Comparison of ENCODE assay signal across 8 cellular contexts in the genomic region with DNA sequence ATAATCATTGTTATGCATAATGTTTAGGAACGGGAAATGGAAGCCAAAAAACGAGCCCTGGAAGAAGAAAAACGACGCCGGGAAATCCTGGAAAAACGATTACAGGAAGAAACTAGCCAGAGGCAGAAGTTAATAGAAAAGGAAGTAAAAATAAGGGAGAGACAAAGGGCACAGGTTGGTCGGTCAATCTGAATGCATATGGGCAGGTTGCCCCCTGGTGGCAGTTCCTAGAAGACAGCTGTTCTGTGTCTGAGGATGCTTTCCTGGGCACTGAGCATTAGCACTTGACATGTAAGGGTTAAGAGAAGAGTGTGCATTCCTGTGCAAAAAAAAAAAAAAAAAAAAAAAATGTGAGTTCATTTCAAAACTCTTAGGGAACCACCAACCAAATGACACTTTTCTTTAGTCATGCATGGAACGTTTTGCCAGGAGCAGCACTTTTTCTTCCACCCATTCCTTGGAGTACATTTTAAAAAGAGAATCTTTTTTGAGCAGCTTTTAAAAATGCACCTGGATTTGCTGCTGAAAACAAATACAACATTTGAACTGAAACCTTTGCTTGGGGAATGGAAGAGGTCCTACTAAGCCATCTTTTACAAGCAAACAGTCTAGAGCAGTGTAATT. TPM values are rescaled to one million over a fixed set of nuclear protein-coding genes. Genes with fewer than 3 reads are reported as not detected.
A peak's percentile ranks its signal among the peaks of the same experiment; 100 is the strongest.
DNase-seq lines count a peak whose midpoint lies in the region; ATAC-seq lines count a peak whose summit lies in the region.

No MANE protein-coding gene starts in this region.

- ATAC-seq in GM18498 (IDR thresholded peaks at IDR 0.05; ENCODE audit: unreplicated experiment) (peak; percentile 90), HG02884 (IDR thresholded peaks at IDR 0.05; ENCODE audit: unreplicated experiment) (peak; percentile 98), T-cell (replicated peaks in 1 of 4) (peak; percentile 75 to 85 (median 82)), right cardiac atrium (peak; percentile 90 to 92), sciatic nerve (peak; percentile 90)

- no peak overlapping the region for H3K27ac ChIP-seq in right cardiac atrium (ENCODE audit: low read length)

- H3K9me3 ChIP-seq in right cardiac atrium (ENCODE audit: control insufficient read depth, low read length), result no peaks in the 10 kb centered on the region

- no peaks in the 10 kb centered on the region for H3K9me3 Mint-ChIP-seq in T-cell

- WGBS in right cardiac atrium, result 10% methylated on average over 8 of the region's 8 CpGs

- H3K4me1 Mint-ChIP-seq in T-cell, result peaks cover 3 to 11% (median 10%) of the 10 kb centered on the region in 3 donors

- CTCF ChIA-PET in T-cell (lab: Charles Lee), result interaction anchor here (0.5 to 7.3 kb wide), 34 partner anchors 9 to 1938 kb away, joined by 3 to 149 read pairs (median 3); a partner anchor contains a TSS

- intact Hi-C loops in right cardiac atrium (cut with DNase I) (loop anchor here (2.0 to 10.0 kb wide), 4 partner anchors 103 to 251 kb away; no protein-coding TSS in a partner anchor), sciatic nerve (cut with DNase I) (loop anchor here (2.0 to 10.0 kb wide), 2 partner anchors 103 to 251 kb away; no protein-coding TSS in a partner anchor)

- peak; percentile 90 for DNase-seq in NCI-H146 treated with DMSO at 0.1 percent for 48 hours (lab: John Stamatoyannopoulos, UW; ENCODE audit: unreplicated experiment)
- peak; percentile 38 to 81 (median 68) for DNase-seq in T-cell
- DNase-seq in amniotic stem cell (lab: John Stamatoyannopoulos, UW), result peak; percentile 53
- DNase-seq in right cardiac atrium, result peak; percentile 79 to 91 (median 83)
- DNase-seq in sciatic nerve (ENCODE audit: low spot score), result peak; percentile 93
- DNase-seq in cortex of kidney (lab: John Stamatoyannopoulos, UW), result no peak

- no peak overlapping the region for H3K27ac Mint-ChIP-seq in T-cell

- H3K36me3 Mint-ChIP-seq in T-cell, result no peaks in the 10 kb centered on the region

- POLR2A ChIA-PET in T-cell (lab: Charles Lee), result interaction anchor here (0.6 to 0.9 kb wide), 2 partner anchors 250 to 272 kb away, joined by 3 read pairs; no protein-coding TSS in a partner anchor

- H3K27me3 ChIP-seq in right cardiac atrium (ENCODE audit: control insufficient read depth, insufficient read depth), result no peaks in the 10 kb centered on the region

- H3K4me3 Mint-ChIP-seq in T-cell, result no peak overlapping the region

- peaks cover 2% of the 10 kb centered on the region for H3K4me1 ChIP-seq in right cardiac atrium (ENCODE audit: control insufficient read depth, insufficient read depth, low read length)

- no peak overlapping the region for H3K4me3 ChIP-seq in right cardiac atrium (ENCODE audit: low read length)

- no peaks in the 10 kb centered on the region for H3K27me3 Mint-ChIP-seq in T-cell

RNA-seq across cellular contexts. Expression of a gene that starts 11.1 kb away (rescaled TPM):
- total RNA-seq in T-cell (10 to 100 TPM; 18.3 to 31.8 (median 28.1) TPM), right cardiac atrium (10 to 100 TPM; 26.3 to 39.0 (median 31.1) TPM), sciatic nerve (27.3 TPM)
- polyA plus RNA-seq in right cardiac atrium, result 23.5 TPM

RNA-seq across cellular contexts. Expression of a gene that starts 31.0 kb away (rescaled TPM):
- total RNA-seq in T-cell (not detected), right cardiac atrium (under 1 TPM in 3 of 4 donors, not detected in 1; 0.28 to 0.74 (median 0.53) TPM), sciatic nerve (0.62 TPM)
- polyA plus RNA-seq in right cardiac atrium, result 0.52 TPM
